In the genomic region with DNA sequence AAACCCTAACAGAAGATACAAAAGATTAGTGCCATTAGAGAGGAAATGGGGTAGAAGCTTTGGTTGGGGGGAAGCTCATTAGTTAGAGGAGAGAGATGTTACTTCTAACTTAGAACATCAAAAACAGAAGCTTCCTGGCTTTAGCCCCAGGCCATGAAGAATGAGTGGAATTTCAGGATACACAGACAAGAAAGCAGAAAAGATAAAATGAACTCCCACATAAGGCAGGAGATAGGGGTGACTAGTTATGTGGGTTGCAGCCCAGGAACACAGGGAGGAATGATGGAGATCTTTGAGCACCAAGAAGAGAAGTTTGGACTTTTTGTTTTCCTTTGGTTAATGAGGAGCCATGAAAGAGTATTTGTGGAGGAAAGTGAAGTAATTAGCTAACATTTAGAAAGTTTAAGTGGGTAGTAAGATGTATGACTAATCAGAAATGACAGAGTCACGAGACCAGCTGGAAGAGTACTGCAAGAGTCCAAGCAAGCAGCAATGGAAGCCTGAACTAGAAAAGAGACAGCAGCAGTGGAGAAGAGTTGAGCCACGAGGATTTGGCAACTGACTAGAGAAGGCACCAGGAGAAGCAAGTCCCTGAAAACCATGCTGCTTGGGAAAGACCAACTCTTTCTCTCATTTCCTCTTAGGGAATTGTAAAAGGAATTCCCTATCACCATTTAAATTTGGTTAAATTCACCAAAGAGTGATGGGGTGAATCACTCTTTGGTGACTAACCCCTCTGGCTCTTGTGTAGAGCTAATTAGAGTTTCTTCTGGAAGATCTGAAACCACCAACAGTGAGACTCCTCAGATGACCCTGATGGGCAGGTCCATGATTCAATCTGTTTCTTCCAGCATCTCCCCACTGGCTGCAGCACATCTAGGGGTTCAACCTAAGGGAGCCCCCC, we compare ENCODE assay signal across 1 cellular context.
TF ChIP-seq lines count a peak whose summit lies in the region.

No MANE protein-coding gene starts in this region.

TF ChIP-seq in SK-N-SH, 30 proteins besides CTCF, POLR2A, EP300 and RAD21 (continued from another document):
- TF ChIP-seq, protein P1, sequence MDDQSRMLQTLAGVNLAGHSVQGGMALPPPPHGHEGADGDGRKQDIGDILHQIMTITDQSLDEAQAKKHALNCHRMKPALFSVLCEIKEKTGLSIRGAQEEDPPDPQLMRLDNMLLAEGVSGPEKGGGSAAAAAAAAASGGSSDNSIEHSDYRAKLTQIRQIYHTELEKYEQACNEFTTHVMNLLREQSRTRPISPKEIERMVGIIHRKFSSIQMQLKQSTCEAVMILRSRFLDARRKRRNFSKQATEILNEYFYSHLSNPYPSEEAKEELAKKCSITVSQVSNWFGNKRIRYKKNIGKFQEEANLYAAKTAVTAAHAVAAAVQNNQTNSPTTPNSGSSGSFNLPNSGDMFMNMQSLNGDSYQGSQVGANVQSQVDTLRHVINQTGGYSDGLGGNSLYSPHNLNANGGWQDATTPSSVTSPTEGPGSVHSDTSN (IDR thresholded peaks at IDR 0.05), result peak; percentile 78
- TF ChIP-seq RXRA (IDR thresholded peaks at IDR 0.05; ENCODE audit: borderline replicate concordance, low read depth) (peak; percentile 80; the same call in 1 of the 2 replicates), YY1 (IDR thresholded peaks at IDR 0.05; ENCODE audit: low read depth) (no peak), NRF1 (IDR thresholded peaks at IDR 0.05; ENCODE audit: low read depth, low read length) (no peak), TEAD4 (IDR thresholded peaks at IDR 0.05; ENCODE audit: borderline replicate concordance, insufficient read depth) (0 out of 2 replicates have a peak, but pooled peaks have one; percentile 73), TCF12 (IDR thresholded peaks at IDR 0.05) (peak; percentile 82), FOSL2 (IDR thresholded peaks at IDR 0.05; ENCODE audit: borderline replicate concordance, low read depth) (peak; percentile 98), RFX5 (IDR thresholded peaks at IDR 0.05; ENCODE audit: low read length) (no peak), FOXJ3 (CRISPR knock-in tag; IDR thresholded peaks at IDR 0.05) (no peak)
- TF ChIP-seq, protein P2, sequence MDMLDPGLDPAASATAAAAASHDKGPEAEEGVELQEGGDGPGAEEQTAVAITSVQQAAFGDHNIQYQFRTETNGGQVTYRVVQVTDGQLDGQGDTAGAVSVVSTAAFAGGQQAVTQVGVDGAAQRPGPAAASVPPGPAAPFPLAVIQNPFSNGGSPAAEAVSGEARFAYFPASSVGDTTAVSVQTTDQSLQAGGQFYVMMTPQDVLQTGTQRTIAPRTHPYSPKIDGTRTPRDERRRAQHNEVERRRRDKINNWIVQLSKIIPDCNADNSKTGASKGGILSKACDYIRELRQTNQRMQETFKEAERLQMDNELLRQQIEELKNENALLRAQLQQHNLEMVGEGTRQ (IDR thresholded peaks at IDR 0.05; ENCODE audit: borderline replicate concordance, low read depth, low read length), result no peak
- TF ChIP-seq, protein P3, sequence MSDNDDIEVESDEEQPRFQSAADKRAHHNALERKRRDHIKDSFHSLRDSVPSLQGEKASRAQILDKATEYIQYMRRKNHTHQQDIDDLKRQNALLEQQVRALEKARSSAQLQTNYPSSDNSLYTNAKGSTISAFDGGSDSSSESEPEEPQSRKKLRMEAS (IDR thresholded peaks at IDR 0.05; ENCODE audit: low read depth), result peak; percentile 58; the same call in 1 of the 2 replicates
- TF ChIP-seq, protein P4, sequence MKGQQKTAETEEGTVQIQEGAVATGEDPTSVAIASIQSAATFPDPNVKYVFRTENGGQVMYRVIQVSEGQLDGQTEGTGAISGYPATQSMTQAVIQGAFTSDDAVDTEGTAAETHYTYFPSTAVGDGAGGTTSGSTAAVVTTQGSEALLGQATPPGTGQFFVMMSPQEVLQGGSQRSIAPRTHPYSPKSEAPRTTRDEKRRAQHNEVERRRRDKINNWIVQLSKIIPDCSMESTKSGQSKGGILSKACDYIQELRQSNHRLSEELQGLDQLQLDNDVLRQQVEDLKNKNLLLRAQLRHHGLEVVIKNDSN (IDR thresholded peaks at IDR 0.05; ENCODE audit: borderline replicate concordance, low read depth), result peak; percentile 56; the same call in 1 of the 2 replicates
